8 cellular contexts compared by ENCODE assay signal in the genomic region with DNA sequence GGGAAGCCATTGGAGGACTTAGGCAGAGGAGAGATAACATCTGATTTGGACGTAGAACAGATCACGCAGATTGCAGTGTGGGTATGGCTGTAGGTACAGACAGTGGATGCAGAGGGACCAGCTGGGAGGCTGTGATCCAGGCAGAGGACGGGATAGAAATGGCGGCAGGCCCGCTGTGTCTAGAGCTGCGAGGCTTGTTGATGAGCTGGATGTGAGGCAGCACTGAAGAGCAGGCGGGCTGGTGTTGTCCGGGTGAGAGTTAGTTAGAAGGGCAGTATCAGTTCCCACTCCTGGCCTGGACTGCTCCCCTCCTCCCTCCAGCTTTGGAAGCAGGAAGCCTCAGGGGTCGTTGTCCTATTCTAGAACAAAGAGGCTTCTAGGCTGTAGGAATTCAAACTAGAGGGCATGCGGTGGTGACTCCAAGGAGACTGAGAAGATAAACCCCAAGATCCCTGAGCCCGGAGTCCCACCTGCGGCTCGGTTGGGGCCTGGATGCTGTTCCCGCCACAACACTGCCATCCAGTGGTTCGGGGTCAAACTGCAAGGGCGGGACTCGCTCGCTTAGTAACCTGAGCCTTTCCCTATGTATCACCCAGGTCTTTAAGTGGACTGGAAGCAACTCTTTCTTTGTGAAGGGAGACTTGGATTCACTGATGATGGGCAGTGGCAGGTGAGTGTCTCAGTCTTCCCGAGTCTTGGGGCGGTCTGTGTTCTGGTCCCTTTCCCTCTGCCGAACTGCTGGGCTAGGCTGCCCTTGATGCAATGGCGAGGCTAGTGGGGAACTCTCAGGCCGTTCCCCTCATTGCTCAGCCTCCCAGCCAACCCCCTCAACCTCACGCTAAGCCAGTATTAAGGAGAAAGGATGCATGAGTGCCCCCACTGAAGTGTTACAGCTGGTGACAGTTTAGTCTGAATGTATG. TPM values are rescaled to one million over a fixed set of nuclear protein-coding genes. Genes with fewer than 3 reads are reported as not detected.
DNase-seq lines count a peak whose midpoint lies in the region; ATAC-seq and TF ChIP-seq lines count a peak whose summit lies in the region.

No MANE protein-coding gene starts in this region.

- H3K4me2 ChIP-seq in OCI-LY7 (ENCODE audit: low read length), result peak overlapping the region; percentile 34; the same call in 1 of the 2 replicates

- intact Hi-C loops in OCI-LY7 (cut with micrococcal nuclease; ENCODE audit: unreplicated experiment) (loop anchor here (1.0 to 5.0 kb wide), 3 partner anchors 75 to 274 kb away; no protein-coding TSS in a partner anchor), esophagus muscularis mucosa (cut with DNase I) (loop anchor here (10.0 kb wide), 1 partner anchor 332 kb away; no protein-coding TSS in a partner anchor)

- ATAC-seq in GM21360 (IDR thresholded peaks at IDR 0.05; ENCODE audit: unreplicated experiment), result no peak

- H3K9me3 ChIP-seq in OCI-LY7 (ENCODE audit: low read length), result no peaks in the 10 kb centered on the region
- H3K9me3 ChIP-seq in esophagus muscularis mucosa, result no peaks in the 10 kb centered on the region

- H3K27me3 ChIP-seq in esophagus muscularis mucosa, result no peaks in the 10 kb centered on the region

- H3K4me3 ChIP-seq in GM12865 (ENCODE audit: low read depth, low read length), result no peak overlapping the region
- H3K4me3 ChIP-seq in OCI-LY7 (ENCODE audit: low read depth, low read length, poor library complexity, severe bottlenecking), result no peak overlapping the region
- peak overlapping the region in 1 of 4 donors; percentile 12 for H3K4me3 ChIP-seq in esophagus muscularis mucosa

- H3K79me2 ChIP-seq in OCI-LY7 (ENCODE audit: insufficient read depth, low read depth, low read length), result no peaks in the 10 kb centered on the region

- peak; percentile 98 for TF ChIP-seq CTCF in GM12865 (IDR thresholded peaks at IDR 0.05; ENCODE audit: insufficient read depth, low read depth, low read length, missing control alignments)
- TF ChIP-seq CTCF in OCI-LY7 (conservative IDR thresholded peaks at IDR 0.05; ENCODE audit: low read length), result peak; percentile 95
- TF ChIP-seq CTCF in esophagus muscularis mucosa (IDR thresholded peaks at IDR 0.05), result peak; percentile 94 to 98 (median 97)

- DNase-seq in GM12865 (ENCODE audit: low read depth), result peak; percentile 86
- DNase-seq in OCI-LY7 (ENCODE audit: low spot score), result peak; percentile 79
- peak; percentile 81 for DNase-seq in activated T-cell treated with anti-CD3 and anti-CD28 coated beads for 48 hours (ENCODE audit: low read depth)
- DNase-seq in esophagus muscularis mucosa (ENCODE audit: extremely low spot score), result peak; percentile 96
- DNase-seq in myocyte (ENCODE audit: low read depth), result peak; percentile 81
- peak; percentile 93 for DNase-seq in stimulated activated CD8-positive, alpha-beta memory T cell treated with anti-CD3 and anti-CD28 coated beads, Interleukin-4, amount 100 ng/mL, for 48 hours

- CTCF ChIA-PET in OCI-LY7 (lab: Charles Lee; ENCODE audit: unreplicated experiment), result interaction anchor here (0.9 to 1.4 kb wide), 3 partner anchors 51 to 275 kb away, joined by 3 to 8 read pairs (median 3); no protein-coding TSS in a partner anchor

- no peaks in the 10 kb centered on the region for H3K9me2 ChIP-seq in OCI-LY7 (ENCODE audit: insufficient read depth, low read length)

- H4K20me1 ChIP-seq in OCI-LY7 (ENCODE audit: insufficient read depth, low read length), result no peaks in the 10 kb centered on the region

- WGBS in esophagus muscularis mucosa, result 19% methylated on average over 18 of the region's 24 CpGs

- H2AFZ ChIP-seq in OCI-LY7 (ENCODE audit: low read length), result peak overlapping the region; percentile 39; the same call in 1 of the 2 replicates

- peaks cover 4% of the 10 kb centered on the region for H3K4me1 ChIP-seq in OCI-LY7 (ENCODE audit: insufficient read depth, low read length, poor library complexity, severe bottlenecking)
- peaks cover 9 to 18% (median 12%) of the 10 kb centered on the region in 4 donors for H3K4me1 ChIP-seq in esophagus muscularis mucosa

- H3K27ac ChIP-seq in OCI-LY7 (ENCODE audit: low read depth, low read length, poor library complexity, severe bottlenecking) (no peak overlapping the region), esophagus muscularis mucosa (replicated peaks in 1 of 4) (peak overlapping the region in 2 of 4 donors; percentile 45 to 62)

- peaks cover 2% of the 10 kb centered on the region; the same call in 1 of the 2 replicates for H3K36me3 ChIP-seq in OCI-LY7 (ENCODE audit: insufficient read depth, low read length)
- peaks cover 31 to 35% (median 33%) of the 10 kb centered on the region in 4 donors for H3K36me3 ChIP-seq in esophagus muscularis mucosa

- POLR2A ChIA-PET in OCI-LY7 (lab: Charles Lee), result no interaction called here

- peak; percentile 97 for TF ChIP-seq RAD21 in Ishikawa (IDR thresholded peaks at IDR 0.05; ENCODE audit: low read depth)

- TF ChIP-seq EP300 in Ishikawa (IDR thresholded peaks at IDR 0.05; ENCODE audit: borderline replicate concordance) (no peak), esophagus muscularis mucosa (IDR thresholded peaks at IDR 0.05) (no peak)

- TF ChIP-seq POLR2A in esophagus muscularis mucosa (IDR thresholded peaks at IDR 0.05; ENCODE audit: low read depth), result no peak

- no TSS peak for BruUV-seq in OCI-LY7 (replicated peaks; lab: Mats Ljungman, UMichigan)

TF ChIP-seq in Ishikawa, 13 proteins besides CTCF, POLR2A, EP300 and RAD21:
- TF ChIP-seq EGR1 (IDR thresholded peaks at IDR 0.05) (no peak), ZBTB7A (IDR thresholded peaks at IDR 0.05; ENCODE audit: low read depth) (no peak), TCF12 (IDR thresholded peaks at IDR 0.05; ENCODE audit: low read depth) (0 out of 2 replicates have a peak, but pooled peaks have one; percentile 14), YY1 (IDR thresholded peaks at IDR 0.05; ENCODE audit: low read depth) (no peak), NFIC (IDR thresholded peaks at IDR 0.05) (no peak)
- TF ChIP-seq, protein P1, sequence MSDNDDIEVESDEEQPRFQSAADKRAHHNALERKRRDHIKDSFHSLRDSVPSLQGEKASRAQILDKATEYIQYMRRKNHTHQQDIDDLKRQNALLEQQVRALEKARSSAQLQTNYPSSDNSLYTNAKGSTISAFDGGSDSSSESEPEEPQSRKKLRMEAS (IDR thresholded peaks at IDR 0.05), result 0 out of 2 replicates have a peak, but pooled peaks have one; percentile 10
- TF ChIP-seq, protein P2, sequence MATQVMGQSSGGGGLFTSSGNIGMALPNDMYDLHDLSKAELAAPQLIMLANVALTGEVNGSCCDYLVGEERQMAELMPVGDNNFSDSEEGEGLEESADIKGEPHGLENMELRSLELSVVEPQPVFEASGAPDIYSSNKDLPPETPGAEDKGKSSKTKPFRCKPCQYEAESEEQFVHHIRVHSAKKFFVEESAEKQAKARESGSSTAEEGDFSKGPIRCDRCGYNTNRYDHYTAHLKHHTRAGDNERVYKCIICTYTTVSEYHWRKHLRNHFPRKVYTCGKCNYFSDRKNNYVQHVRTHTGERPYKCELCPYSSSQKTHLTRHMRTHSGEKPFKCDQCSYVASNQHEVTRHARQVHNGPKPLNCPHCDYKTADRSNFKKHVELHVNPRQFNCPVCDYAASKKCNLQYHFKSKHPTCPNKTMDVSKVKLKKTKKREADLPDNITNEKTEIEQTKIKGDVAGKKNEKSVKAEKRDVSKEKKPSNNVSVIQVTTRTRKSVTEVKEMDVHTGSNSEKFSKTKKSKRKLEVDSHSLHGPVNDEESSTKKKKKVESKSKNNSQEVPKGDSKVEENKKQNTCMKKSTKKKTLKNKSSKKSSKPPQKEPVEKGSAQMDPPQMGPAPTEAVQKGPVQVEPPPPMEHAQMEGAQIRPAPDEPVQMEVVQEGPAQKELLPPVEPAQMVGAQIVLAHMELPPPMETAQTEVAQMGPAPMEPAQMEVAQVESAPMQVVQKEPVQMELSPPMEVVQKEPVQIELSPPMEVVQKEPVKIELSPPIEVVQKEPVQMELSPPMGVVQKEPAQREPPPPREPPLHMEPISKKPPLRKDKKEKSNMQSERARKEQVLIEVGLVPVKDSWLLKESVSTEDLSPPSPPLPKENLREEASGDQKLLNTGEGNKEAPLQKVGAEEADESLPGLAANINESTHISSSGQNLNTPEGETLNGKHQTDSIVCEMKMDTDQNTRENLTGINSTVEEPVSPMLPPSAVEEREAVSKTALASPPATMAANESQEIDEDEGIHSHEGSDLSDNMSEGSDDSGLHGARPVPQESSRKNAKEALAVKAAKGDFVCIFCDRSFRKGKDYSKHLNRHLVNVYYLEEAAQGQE (IDR thresholded peaks at IDR 0.05; ENCODE audit: low read depth), result no peak

RNA-seq across cellular contexts. Expression of a gene that starts 11.2 kb away (rescaled TPM):
- 0.18 TPM in 1 of 2 replicates, not detected in the other for total RNA-seq in OCI-LY7 (2014; rRNA removed; shearing (Covaris generic))
- total RNA-seq in OCI-LY7 (2022) (not detected in 2 replicates), esophagus muscularis mucosa (under 1 TPM in 3 of 4 donors, not detected in 1; 0.34 to 0.66 (median 0.42) TPM), myocyte (not detected in 2 replicates)
- 0.18 TPM for polyA plus RNA-seq in myocyte (2012)
